Comparison of ENCODE assay signal across 8 cellular contexts in genomic region chr5:40796487-40796889, GRCh38. TPM values are rescaled to one million over a fixed set of nuclear protein-coding genes. Genes with fewer than 3 reads are reported as not detected.
DNase-seq lines count a peak whose midpoint lies in the region; ATAC-seq and TF ChIP-seq lines count a peak whose summit lies in the region.

No MANE protein-coding gene starts in this region.

- peak overlapping the region; percentile 89 for H3K4me3 Mint-ChIP-seq in T-helper 2 cell treated with Interferon-gamma antibody and Interleukin-4, amounts not matched to agents 5 μg/mL and 100 μg/mL, for 36 hours
- H3K4me3 Mint-ChIP-seq in activated CD4-positive, alpha-beta memory T cell treated with anti-CD3 and anti-CD28 coated beads for 36 hours: peak overlapping the region; percentile 87

- 18 to 25% methylated on average over 3 of the region's 3 CpGs for WGBS in testis, 2 donors

- H3K4me1 Mint-ChIP-seq in T-helper 2 cell treated with Interferon-gamma antibody and Interleukin-4, amounts not matched to agents 5 μg/mL and 100 μg/mL, for 36 hours (ENCODE audit: low read depth): peaks cover 36% of the 10 kb centered on the region
- peaks cover 47% of the 10 kb centered on the region for H3K4me1 Mint-ChIP-seq in activated CD4-positive, alpha-beta memory T cell treated with anti-CD3 and anti-CD28 coated beads for 36 hours (ENCODE audit: low read depth)

- no peaks in the 10 kb centered on the region for H3K9me3 Mint-ChIP-seq in T-helper 2 cell treated with Interferon-gamma antibody and Interleukin-4, amounts not matched to agents 5 μg/mL and 100 μg/mL, for 36 hours
- H3K9me3 Mint-ChIP-seq in activated CD4-positive, alpha-beta memory T cell treated with anti-CD3 and anti-CD28 coated beads for 36 hours: no peaks in the 10 kb centered on the region

- CTCF ChIA-PET in activated CD4-positive, alpha-beta memory T cell treated with anti-CD3 and anti-CD28 coated beads for 36 hours (lab: Charles Lee): no interaction called here

- POLR2A ChIA-PET in activated CD4-positive, alpha-beta memory T cell treated with anti-CD3 and anti-CD28 coated beads for 36 hours (lab: Charles Lee): no interaction called here

- no peak for ATAC-seq in GM21737 (IDR thresholded peaks at IDR 0.05; ENCODE audit: unreplicated experiment)

- H3K4me3 ChIP-seq in iPS-18a (ENCODE audit: low read length): peak overlapping the region; percentile 99
- peak overlapping the region; percentile 66 to 96 for H3K4me3 ChIP-seq in testis

- H3K9me3 ChIP-seq in iPS-18a (ENCODE audit: control insufficient read depth, low read depth, low read length) (no peaks in the 10 kb centered on the region), testis (no peaks in the 10 kb centered on the region)

- H3K27ac Mint-ChIP-seq in T-helper 2 cell treated with Interferon-gamma antibody and Interleukin-4, amounts not matched to agents 5 μg/mL and 100 μg/mL, for 36 hours: no peak overlapping the region
- H3K27ac Mint-ChIP-seq in activated CD4-positive, alpha-beta memory T cell treated with anti-CD3 and anti-CD28 coated beads for 36 hours: peak overlapping the region; percentile 60

- no peak for TF ChIP-seq POLR2A in testis (IDR thresholded peaks at IDR 0.05)

- no peak for DNase-seq in T-helper 2 cell treated with Interferon-gamma antibody and Interleukin-4, amounts not matched to agents 5 μg/mL and 100 μg/mL, for 36 hours (ENCODE audit: low spot score)
- no peak for DNase-seq in T-helper 2 cell
- DNase-seq in activated CD4-positive, alpha-beta memory T cell treated with anti-CD3 and anti-CD28 coated beads for 36 hours: no peak
- no peak for DNase-seq in testis
- no peak for DNase-seq in C1 segment of cervical spinal cord (lab: John Stamatoyannopoulos, UW)
- no peak for DNase-seq in NCI-H1694 treated with DMSO at 0.1 percent for 48 hours (lab: John Stamatoyannopoulos, UW)

- H3K27me3 ChIP-seq in iPS-18a (ENCODE audit: control insufficient read depth, insufficient read depth, low read length): no peaks in the 10 kb centered on the region
- H3K27me3 ChIP-seq in testis: no peaks in the 10 kb centered on the region

- H3K4me1 ChIP-seq in iPS-18a (ENCODE audit: control insufficient read depth, low read depth, low read length): peaks cover 21% of the 10 kb centered on the region
- peaks cover 22% of the 10 kb centered on the region for H3K4me1 ChIP-seq in testis

- H3K36me3 ChIP-seq in iPS-18a (ENCODE audit: control insufficient read depth, low read depth, low read length): no peaks in the 10 kb centered on the region
- no peaks in the 10 kb centered on the region for H3K36me3 ChIP-seq in testis (ENCODE audit: low read depth, missing control alignments)

- peaks cover 29% of the 10 kb centered on the region for H3K36me3 Mint-ChIP-seq in T-helper 2 cell treated with Interferon-gamma antibody and Interleukin-4, amounts not matched to agents 5 μg/mL and 100 μg/mL, for 36 hours (ENCODE audit: low read depth)
- peaks cover 15% of the 10 kb centered on the region for H3K36me3 Mint-ChIP-seq in activated CD4-positive, alpha-beta memory T cell treated with anti-CD3 and anti-CD28 coated beads for 36 hours

- intact Hi-C loops in activated CD4-positive, alpha-beta memory T cell treated with anti-CD3 and anti-CD28 coated beads for 36 hours (cut with micrococcal nuclease): no loop called here
- intact Hi-C loops in testis (cut with DNase I; ENCODE audit: low total_unique reads): no loop called here

- H3K9ac ChIP-seq in iPS-18a (ENCODE audit: low read length): peak overlapping the region; percentile 83

- TF ChIP-seq CTCF in testis (IDR thresholded peaks at IDR 0.05): no peak

- peaks cover 9% of the 10 kb centered on the region for H3K27me3 Mint-ChIP-seq in T-helper 2 cell treated with Interferon-gamma antibody and Interleukin-4, amounts not matched to agents 5 μg/mL and 100 μg/mL, for 36 hours (ENCODE audit: low read depth)
- H3K27me3 Mint-ChIP-seq in activated CD4-positive, alpha-beta memory T cell treated with anti-CD3 and anti-CD28 coated beads for 36 hours: peaks cover 1% of the 10 kb centered on the region

- no peak overlapping the region for H3K27ac ChIP-seq in iPS-18a (ENCODE audit: low read length)
- peak overlapping the region in 1 of 2 donors; percentile 96 for H3K27ac ChIP-seq in testis

RNA-seq across cellular contexts. Expression of gene PRKAA1, which starts 1.7 kb away (rescaled TPM):
- 10 to 100 TPM; 54.4 to 55.6 TPM for total RNA-seq in activated CD4-positive, alpha-beta memory T cell treated with anti-CD3 and anti-CD28 coated beads for 36 hours
- total RNA-seq in testis: 10 to 100 TPM; 81.7 to 92.8 TPM
- 144 TPM for polyA plus RNA-seq in testis (ENCODE audit: insufficient read depth, low read depth, low replicate concordance)

RNA-seq across cellular contexts. Expression of gene RPL37, which starts 38.5 kb away (rescaled TPM):
- 1,000 to 10,000 TPM; 1,815 to 1,873 TPM for total RNA-seq in activated CD4-positive, alpha-beta memory T cell treated with anti-CD3 and anti-CD28 coated beads for 36 hours
- 100 to 1,000 TPM in 1 of 2 donors, 10 to 100 TPM in 1; 99.1 to 174 TPM for total RNA-seq in testis
- polyA plus RNA-seq in testis (ENCODE audit: insufficient read depth, low read depth, low replicate concordance): 1,089 TPM

RNA-seq across cellular contexts. Expression of gene TTC33, which starts 40.7 kb away (rescaled TPM):
- total RNA-seq in activated CD4-positive, alpha-beta memory T cell treated with anti-CD3 and anti-CD28 coated beads for 36 hours: 10 to 100 TPM; 30.2 to 34.1 TPM
- 10 to 100 TPM; 14.7 to 15.2 TPM for total RNA-seq in testis
- 16.5 TPM for polyA plus RNA-seq in testis (ENCODE audit: insufficient read depth, low read depth, low replicate concordance)

RNA-seq across cellular contexts. Expression of gene CARD6, which starts 44.7 kb away (rescaled TPM):
- total RNA-seq in activated CD4-positive, alpha-beta memory T cell treated with anti-CD3 and anti-CD28 coated beads for 36 hours: 1 to 10 TPM; 1.4 to 1.7 TPM
- 1 to 10 TPM; 3.1 to 4.8 TPM for total RNA-seq in testis
- 3.0 TPM for polyA plus RNA-seq in testis (ENCODE audit: insufficient read depth, low read depth, low replicate concordance)

Comparison
In these comparisons a context has a peak if more than half of its experiments do, and no peak if none do; other contexts are left out.
1. RNA of gene RPL37, which starts 38.5 kb away (total RNA-seq): 1,815 to 1,873 TPM in activated CD4-positive, alpha-beta memory T cell treated with anti-CD3 and anti-CD28 coated beads for 36 hours; 99.1 to 174 TPM in testis; every median in the first group is over 10 times any median in the second.